ENCODE assay signal across 24 cellular contexts in genomic region chr2:13040043-13040442, GRCh38.
A peak's percentile ranks its signal among the peaks of the same experiment; 100 is the strongest.
DNase-seq lines count a peak whose midpoint lies in the region; ATAC-seq, FAIRE-seq and TF ChIP-seq lines count a peak whose summit lies in the region.
"Had no signal": no experiment of that assay in that cellular context is flagged by ENCODE, and none has a peak within 500 bp of the region (broad histone marks: within the 10 kb centered on the region; RNA-seq: fewer than 3 reads in every experiment).

No MANE protein-coding gene starts in this region.

- FAIRE-seq in kidney (lab: Jason Lieb, UNC), result no peak
- FAIRE-seq: A204.1, GM12878, GM19239, H54 had no signal

- WGBS in spleen, 5 donors, result 78 to 90% (median 86%) methylated on average over 6 to 13 of the region's 13 CpGs

- H3K9ac ChIP-seq in kidney (ENCODE audit: low read length in 2 of 2), result no peak overlapping the region
- H3K9ac ChIP-seq: BLaER1, GM23248 had no signal

- ATAC-seq in Right ventricle myocardium superior (ENCODE audit: poor library complexity), result no peak
- no peak for ATAC-seq in RWPE2 (ENCODE audit: low read depth)
- ATAC-seq: CD8-positive, alpha-beta T cell; GM12878 had no signal

- H3K27ac ChIP-seq in RWPE2 (ENCODE audit: poor library complexity, severe bottlenecking), result no peak overlapping the region
- no peak overlapping the region for H3K27ac ChIP-seq in kidney (ENCODE audit: low read depth in 2 of 2, low read length in 2 of 2)
- H3K27ac ChIP-seq in spleen, result no peak overlapping the region
- H3K27ac ChIP-seq: 22Rv1, BLaER1, C4-2B, GM23248 had no signal

- no peaks in the 10 kb centered on the region for H3K4me1 ChIP-seq in RWPE2 (ENCODE audit: insufficient read depth, poor library complexity, severe bottlenecking)
- no peaks in the 10 kb centered on the region for H3K4me1 ChIP-seq in kidney (ENCODE audit: control insufficient read depth in 1 of 2, insufficient read depth in 1 of 2, low read depth in 1 of 2, low read length in 2 of 2)
- no peaks in the 10 kb centered on the region for H3K4me1 ChIP-seq in spleen
- H3K4me1 ChIP-seq: BLaER1, Caco-2 had no signal

- H3K9me3 ChIP-seq in RWPE2 (ENCODE audit: severe bottlenecking) (peaks cover 4% of the 10 kb centered on the region), kidney (ENCODE audit: control insufficient read depth in 1 of 2, low read length in 2 of 2) (no peaks in the 10 kb centered on the region), spleen (peaks cover 0 to 22% (median 0%) of the 10 kb centered on the region in 8 donors)
- H3K9me3 ChIP-seq: Caco-2 had no signal

- DNase-seq in Right ventricle myocardium superior (peak; percentile 22), cardiac septum (ENCODE audit: low spot score) (no peak), RWPE2 (ENCODE audit: low spot score) (peak; percentile 40), kidney (peak; percentile 59), spleen (peak; percentile 66), SHP77 treated with DMSO at 0.1 percent for 48 hours (lab: John Stamatoyannopoulos, UW) (no peak), T-helper 2 cell (no peak)
- DNase-seq in stimulated activated CD4-positive, alpha-beta T cell treated with anti-CD3 and anti-CD28 coated beads, Interleukin-4, amount 100 ng/mL, for 4 hours, result no peak
- DNase-seq: Caco-2; CD4-positive, CD25-positive, alpha-beta regulatory T cell; CD8-positive, alpha-beta T cell; DMS153; DMS79; EL; GDM1; GM23248; HCEC 1CT had no signal

- intact Hi-C loops in Right ventricle myocardium superior (cut with DNase I) (no loop called here), cardiac septum (cut with DNase I) (no loop called here), kidney (cut with DNase I) (no loop called here), spleen (cut with DNase I; ENCODE audit: low total_unique reads) (no loop called here)

- H3K4me3 ChIP-seq in RWPE2 (ENCODE audit: severe bottlenecking) (no peak overlapping the region), kidney (ENCODE audit: low read length in 2 of 2) (no peak overlapping the region), spleen (no peak overlapping the region)
- H3K4me3 ChIP-seq: BLaER1, GM12878, GM23248 had no signal

- H3K27me3 ChIP-seq in RWPE2 (ENCODE audit: insufficient read depth, poor library complexity, severe bottlenecking) (no peaks in the 10 kb centered on the region), spleen (replicated peaks in 1 of 7) (peaks cover 0 to 38% (median 0%) of the 10 kb centered on the region in 7 donors)
- H3K27me3 ChIP-seq: BLaER1 had no signal

- no peak for TF ChIP-seq CTCF in RWPE2 (IDR thresholded peaks at IDR 0.05; ENCODE audit: poor library complexity, severe bottlenecking)
- no peak for TF ChIP-seq CTCF in kidney (IDR thresholded peaks at IDR 0.05; ENCODE audit: borderline replicate concordance, extremely low read depth, insufficient read depth)
- TF ChIP-seq CTCF in spleen (IDR thresholded peaks at IDR 0.05 in 8 of 11, conservative IDR thresholded peaks at IDR 0.05 in 3 of 11), result no peak

- H3K36me3 ChIP-seq in RWPE2 (ENCODE audit: low read depth), result no peaks in the 10 kb centered on the region
- no peaks in the 10 kb centered on the region for H3K36me3 ChIP-seq in kidney (ENCODE audit: control insufficient read depth in 1 of 2, insufficient read depth in 2 of 2, low read length in 2 of 2)
- H3K36me3 ChIP-seq in spleen, result no peaks in the 10 kb centered on the region
- H3K36me3 ChIP-seq: BLaER1 had no signal

- no peak for TF ChIP-seq POLR2A in spleen (IDR thresholded peaks at IDR 0.05)

Comparison
In these comparisons a context has a peak if more than half of its experiments do, and no peak if none do; other contexts are left out.
1. DNase-seq: peak in Right ventricle myocardium superior (single experiment), RWPE2 (single experiment), kidney (single experiment) and spleen (single experiment); none in cardiac septum (single experiment), stimulated activated CD4-positive, alpha-beta T cell treated with anti-CD3 and anti-CD28 coated beads, Interleukin-4, amount 100 ng/mL, for 4 hours (0 of 2), SHP77 treated with DMSO at 0.1 percent for 48 hours (single experiment) and T-helper 2 cell (0 of 5).